ENCODE assay signal across 18 cellular contexts in genomic region chr2:61011649-61012048, GRCh38. TPM values are rescaled to one million over a fixed set of nuclear protein-coding genes. Genes with fewer than 3 reads are reported as not detected.
DNase-seq lines count a peak whose midpoint lies in the region; ATAC-seq and TF ChIP-seq lines count a peak whose summit lies in the region.
"Had no signal": no experiment of that assay in that cellular context is flagged by ENCODE, and none has a peak within 500 bp of the region (broad histone marks: within the 10 kb centered on the region; RNA-seq: fewer than 3 reads in every experiment).

No MANE protein-coding gene starts in this region.

- H3K4me1 Mint-ChIP-seq in activated T-cell treated with anti-CD3 and anti-CD28 coated beads, Interleukin-2, amount 50 U/mL, for 72 hours (ENCODE audit: low read depth): peaks cover 47% of the 10 kb centered on the region
- H3K4me1 Mint-ChIP-seq in activated naive CD8-positive, alpha-beta T cell treated with anti-CD3 and anti-CD28 coated beads, Interleukin-2, amount 50 U/mL, for 24 hours: peaks cover 37% of the 10 kb centered on the region

- no peak overlapping the region for H3K4me3 ChIP-seq in subcutaneous abdominal adipose tissue (ENCODE audit: low read depth in 1 of 5, low read length in 5 of 5)
- H3K4me3 ChIP-seq: SJSA1, thyroid gland had no signal

- H3K27me3 ChIP-seq in foreskin keratinocyte (no peaks in the 10 kb centered on the region), subcutaneous abdominal adipose tissue (ENCODE audit: control insufficient read depth in 5 of 5, insufficient read depth in 4 of 5, low read length in 5 of 5) (no peaks in the 10 kb centered on the region)
- H3K27me3 ChIP-seq: SJSA1, thyroid gland had no signal

- H3K4me1 ChIP-seq in foreskin keratinocyte (peaks cover 22% of the 10 kb centered on the region), subcutaneous abdominal adipose tissue (ENCODE audit: control insufficient read depth in 5 of 5, insufficient read depth in 5 of 5, low read length in 5 of 5) (peaks cover 0 to 30% (median 19%) of the 10 kb centered on the region in 5 donors)

- ATAC-seq in activated T-cell treated with anti-CD3 and anti-CD28 coated beads, Interleukin-2, amount 50 U/mL, for 72 hours (replicated peaks in 1 of 2): no peak
- ATAC-seq in foreskin keratinocyte (no peak), left colon (no peak), HG03139 (IDR thresholded peaks at IDR 0.05; ENCODE audit: unreplicated experiment) (no peak)
- no peak for ATAC-seq in activated naive CD8-positive, alpha-beta T cell treated with anti-CD3 and anti-CD28 coated beads, Interleukin-2, amount 50 U/mL, for 24 hours
- ATAC-seq: esophagus mucosa had no signal

- peak overlapping the region; percentile 10 for H3K27ac Mint-ChIP-seq in activated T-cell treated with anti-CD3 and anti-CD28 coated beads, Interleukin-2, amount 50 U/mL, for 72 hours
- H3K27ac Mint-ChIP-seq in activated naive CD8-positive, alpha-beta T cell treated with anti-CD3 and anti-CD28 coated beads, Interleukin-2, amount 50 U/mL, for 24 hours: no peak overlapping the region
- H3K27ac Mint-ChIP-seq: naive B cell had no signal

- H3K4me3 Mint-ChIP-seq in activated T-cell treated with anti-CD3 and anti-CD28 coated beads, Interleukin-2, amount 50 U/mL, for 72 hours: no peak overlapping the region
- no peak overlapping the region for H3K4me3 Mint-ChIP-seq in activated naive CD8-positive, alpha-beta T cell treated with anti-CD3 and anti-CD28 coated beads, Interleukin-2, amount 50 U/mL, for 24 hours

- no peaks in the 10 kb centered on the region for H3K27me3 Mint-ChIP-seq in activated T-cell treated with anti-CD3 and anti-CD28 coated beads, Interleukin-2, amount 50 U/mL, for 72 hours (ENCODE audit: low read depth)
- no peaks in the 10 kb centered on the region for H3K27me3 Mint-ChIP-seq in activated naive CD8-positive, alpha-beta T cell treated with anti-CD3 and anti-CD28 coated beads, Interleukin-2, amount 50 U/mL, for 24 hours
- H3K27me3 Mint-ChIP-seq: naive B cell had no signal

- H3K36me3 ChIP-seq in subcutaneous abdominal adipose tissue (ENCODE audit: control insufficient read depth in 5 of 5, insufficient read depth in 5 of 5, low read length in 5 of 5): no peaks in the 10 kb centered on the region
- H3K36me3 ChIP-seq: SJSA1, thyroid gland had no signal

- H3K9me3 Mint-ChIP-seq in activated T-cell treated with anti-CD3 and anti-CD28 coated beads, Interleukin-2, amount 50 U/mL, for 72 hours: no peaks in the 10 kb centered on the region
- H3K9me3 Mint-ChIP-seq in activated naive CD8-positive, alpha-beta T cell treated with anti-CD3 and anti-CD28 coated beads, Interleukin-2, amount 50 U/mL, for 24 hours: no peaks in the 10 kb centered on the region
- H3K9me3 Mint-ChIP-seq: naive B cell had no signal

- intact Hi-C loops in left colon (cut with DNase I, micrococcal nuclease): no loop called here

- H3K36me3 Mint-ChIP-seq in activated T-cell treated with anti-CD3 and anti-CD28 coated beads, Interleukin-2, amount 50 U/mL, for 72 hours (ENCODE audit: insufficient read depth in 2 of 2): no peaks in the 10 kb centered on the region
- H3K36me3 Mint-ChIP-seq in activated naive CD8-positive, alpha-beta T cell treated with anti-CD3 and anti-CD28 coated beads, Interleukin-2, amount 50 U/mL, for 24 hours (ENCODE audit: low read depth): peaks cover 3% of the 10 kb centered on the region
- H3K36me3 Mint-ChIP-seq: naive B cell had no signal

- H3K9me3 ChIP-seq in subcutaneous abdominal adipose tissue (ENCODE audit: control insufficient read depth in 5 of 5, low read length in 5 of 5): no peaks in the 10 kb centered on the region
- H3K9me3 ChIP-seq: SJSA1, thyroid gland had no signal

- peak overlapping the region; percentile 54 for H3K27ac ChIP-seq in foreskin keratinocyte
- H3K27ac ChIP-seq in subcutaneous abdominal adipose tissue (ENCODE audit: low read depth, low read length): peak overlapping the region; percentile 62
- H3K27ac ChIP-seq: SJSA1, thyroid gland had no signal

- DNase-seq in activated T-cell treated with anti-CD3 and anti-CD28 coated beads, Interleukin-2, amount 50 U/mL, for 72 hours: no peak
- DNase-seq in activated T-cell treated with anti-CD3 and anti-CD28 coated beads for 4 hours (no peak), amniotic epithelial cell (ENCODE audit: low read depth) (peak; percentile 80), foreskin keratinocyte (no peak), left colon (no peak)
- DNase-seq in activated naive CD8-positive, alpha-beta T cell treated with anti-CD3 and anti-CD28 coated beads, Interleukin-2, amount 50 U/mL, for 24 hours: no peak
- DNase-seq: amniotic stem cell; COR-L47; naive B cell; NCI-H1048; NCI-H2171; retina; stimulated activated CD4-positive, alpha-beta T cell treated with anti-CD3 and anti-CD28 coated beads, Interleukin-4, amount 100 ng/mL, for 1 hour; thyroid gland had no signal

- H3K9ac ChIP-seq in subcutaneous abdominal adipose tissue (ENCODE audit: low read length in 5 of 5): peak overlapping the region in 2 of 5 donors; percentile 47 to 51

- no peak for TF ChIP-seq CTCF in foreskin keratinocyte (conservative IDR thresholded peaks at IDR 0.05)

RNA-seq across cellular contexts. Expression of gene PEX13, which starts 5.9 kb away (rescaled TPM):
- 10 to 100 TPM; 19.4 to 27.1 TPM for total RNA-seq in activated T-cell treated with anti-CD3 and anti-CD28 coated beads, Interleukin-2, amount 50 U/mL, for 72 hours
- total RNA-seq in foreskin keratinocyte (20.7 and 22.3 TPM in 2 replicates), left colon (10 to 100 TPM; 30.1 to 33.3 TPM)
- 7.0 and 8.2 TPM in 2 replicates for polyA plus RNA-seq in foreskin keratinocyte

RNA-seq across cellular contexts. Expression of gene PUS10, which starts 6.4 kb away (rescaled TPM):
- 10 to 100 TPM in 1 of 2 donors, 1 to 10 TPM in 1; 9.7 to 11.9 TPM for total RNA-seq in activated T-cell treated with anti-CD3 and anti-CD28 coated beads, Interleukin-2, amount 50 U/mL, for 72 hours
- total RNA-seq in foreskin keratinocyte (3.1 and 3.4 TPM in 2 replicates), left colon (10 to 100 TPM in 1 of 2 donors, 1 to 10 TPM in 1; 9.1 to 11.2 TPM)
- polyA plus RNA-seq in foreskin keratinocyte: 1.1 and 1.3 TPM in 2 replicates

RNA-seq across cellular contexts. Expression of gene SANBR, which starts 54.0 kb away (rescaled TPM):
- total RNA-seq in activated T-cell treated with anti-CD3 and anti-CD28 coated beads, Interleukin-2, amount 50 U/mL, for 72 hours: 1 to 10 TPM; 4.2 to 4.6 TPM
- total RNA-seq in foreskin keratinocyte (11.0 and 11.5 TPM in 2 replicates), left colon (10 to 100 TPM; 11.4 to 14.4 TPM)
- polyA plus RNA-seq in foreskin keratinocyte: 4.2 and 4.3 TPM in 2 replicates
